ENCODE assay signal across 1 cellular context in genomic region chr3:45343947-45344346, GRCh38.
TF ChIP-seq lines count a peak whose summit lies in the region.

No MANE protein-coding gene starts in this region.

TF ChIP-seq in HepG2, 621 proteins besides CTCF, POLR2A, EP300 and RAD21:
- TF ChIP-seq NFYC (CRISPR knock-in tag; IDR thresholded peaks at IDR 0.05) (0 out of 2 replicates have a peak, but pooled peaks have one; percentile 27), ZNF660 (CRISPR knock-in tag; IDR thresholded peaks at IDR 0.05; ENCODE audit: borderline replicate concordance, low read depth) (no peak), YEATS2 (CRISPR knock-in tag; IDR thresholded peaks at IDR 0.05; ENCODE audit: borderline replicate concordance) (no peak)
